In genomic region chr19:50720921-50721291, GRCh38 we compare ENCODE assay signal across 11 cellular contexts. TPM values are rescaled to one million over a fixed set of nuclear protein-coding genes. Genes with fewer than 3 reads are reported as not detected.
DNase-seq lines count a peak whose midpoint lies in the region; ATAC-seq and TF ChIP-seq lines count a peak whose summit lies in the region.
"Had no signal": no experiment of that assay in that cellular context is flagged by ENCODE, and none has a peak within 500 bp of the region (broad histone marks: within the 10 kb centered on the region; RNA-seq: fewer than 3 reads in every experiment).

No MANE protein-coding gene starts in this region.

- no peak overlapping the region for H3K27ac ChIP-seq in neural progenitor cell
- H3K27ac ChIP-seq in esophagus squamous epithelium, result peak overlapping the region in 1 of 4 donors; percentile 25
- H3K27ac ChIP-seq: 22Rv1, transverse colon had no signal

- H3K27me3 ChIP-seq in neural progenitor cell, result peaks cover 100% of the 10 kb centered on the region
- H3K27me3 ChIP-seq in esophagus squamous epithelium, result peaks cover 0 to 97% (median 11%) of the 10 kb centered on the region in 4 donors

- H3F3A ChIP-seq in neural progenitor cell (ENCODE audit: low read depth), result peaks cover 14% of the 10 kb centered on the region

- peaks cover 15% of the 10 kb centered on the region for H4K20me1 ChIP-seq in neural progenitor cell (ENCODE audit: low read depth)

- H3K27ac Mint-ChIP-seq in effector memory CD8-positive, alpha-beta T cell, result no peak overlapping the region
- no peak overlapping the region for H3K27ac Mint-ChIP-seq in neural progenitor cell
- H3K27ac Mint-ChIP-seq in activated T-cell treated with anti-CD3 and anti-CD28 coated beads, Interleukin-2, amount 50 U/mL, for 72 hours, result no peak overlapping the region
- H3K27ac Mint-ChIP-seq: T-helper 1 cell treated with Interleukin-12 subunit alpha and Interleukin-12 subunit beta and Interleukin-4 antibody, amounts not matched to agents 30 μg/mL and 1 μg/mL, for 36 hours had no signal

- H3K4me3 ChIP-seq in NB4 (ENCODE audit: low read depth, low read length) (peak overlapping the region; percentile 21), neural progenitor cell (no peak overlapping the region), esophagus squamous epithelium (no peak overlapping the region)
- H3K4me3 ChIP-seq: transverse colon had no signal

- no peak for ATAC-seq in effector memory CD8-positive, alpha-beta T cell (replicated peaks)
- ATAC-seq in activated T-cell treated with anti-CD3 and anti-CD28 coated beads, Interleukin-2, amount 50 U/mL, for 72 hours (replicated peaks in 1 of 2), result no peak

- no peak overlapping the region for H3K4me2 ChIP-seq in neural progenitor cell

- H3K9me3 ChIP-seq in neural progenitor cell (ENCODE audit: low read depth) (no peaks in the 10 kb centered on the region), esophagus squamous epithelium (no peaks in the 10 kb centered on the region)
- H3K9me3 ChIP-seq: transverse colon had no signal

- no peak overlapping the region for H2AFZ ChIP-seq in neural progenitor cell (replicated peaks)

- peaks cover 3% of the 10 kb centered on the region for H3K36me3 Mint-ChIP-seq in effector memory CD8-positive, alpha-beta T cell (ENCODE audit: insufficient read depth)
- H3K36me3 Mint-ChIP-seq in neural progenitor cell, result peaks cover 4% of the 10 kb centered on the region
- H3K36me3 Mint-ChIP-seq in activated T-cell treated with anti-CD3 and anti-CD28 coated beads, Interleukin-2, amount 50 U/mL, for 72 hours (ENCODE audit: insufficient read depth in 2 of 2), result no peaks in the 10 kb centered on the region

- peak; percentile 58 for TF ChIP-seq CTCF in NB4 (IDR thresholded peaks at IDR 0.05; ENCODE audit: low read depth, low read length)
- no peak for TF ChIP-seq CTCF in neural progenitor cell (IDR thresholded peaks at IDR 0.05)
- TF ChIP-seq CTCF in esophagus squamous epithelium (IDR thresholded peaks at IDR 0.05), result peak in 1 of 6 experiments; percentile 33

- H3K9me3 Mint-ChIP-seq in effector memory CD8-positive, alpha-beta T cell, result peaks cover 0 to 3% of the 10 kb centered on the region in 2 donors
- no peaks in the 10 kb centered on the region for H3K9me3 Mint-ChIP-seq in neural progenitor cell
- H3K9me3 Mint-ChIP-seq in activated T-cell treated with anti-CD3 and anti-CD28 coated beads, Interleukin-2, amount 50 U/mL, for 72 hours, result no peaks in the 10 kb centered on the region
- H3K9me3 Mint-ChIP-seq: T-helper 1 cell treated with Interleukin-12 subunit alpha and Interleukin-12 subunit beta and Interleukin-4 antibody, amounts not matched to agents 30 μg/mL and 1 μg/mL, for 36 hours had no signal

- intact Hi-C loops in esophagus squamous epithelium (cut with DNase I), result no loop called here

- DNase-seq in DMS 273 (lab: John Stamatoyannopoulos, UW; ENCODE audit: unreplicated experiment), result peak; percentile 63
- DNase-seq in DMS 273 treated with DMSO at 0.1 percent for 48 hours (lab: John Stamatoyannopoulos, UW), result no peak
- DNase-seq in NB4 (ENCODE audit: low read depth), result peak; percentile 94
- no peak for DNase-seq in effector memory CD8-positive, alpha-beta T cell
- peak; percentile 38 for DNase-seq in neural progenitor cell (ENCODE audit: low spot score)
- no peak for DNase-seq in NCI-H2029 (lab: John Stamatoyannopoulos, UW)
- no peak for DNase-seq in activated T-cell treated with anti-CD3 and anti-CD28 coated beads, Interleukin-2, amount 50 U/mL, for 72 hours
- no peak for DNase-seq in esophagus squamous epithelium (lab: John Stamatoyannopoulos, UW)
- DNase-seq: transverse colon had no signal

- H3K4me1 ChIP-seq in neural progenitor cell, result peaks cover 7% of the 10 kb centered on the region
- H3K4me1 ChIP-seq in esophagus squamous epithelium, result peaks cover 24 to 76% (median 42%) of the 10 kb centered on the region in 3 donors

- peak overlapping the region; percentile 55 to 56 for H3K4me3 Mint-ChIP-seq in effector memory CD8-positive, alpha-beta T cell
- peak overlapping the region; percentile 83 for H3K4me3 Mint-ChIP-seq in neural progenitor cell
- H3K4me3 Mint-ChIP-seq in activated T-cell treated with anti-CD3 and anti-CD28 coated beads, Interleukin-2, amount 50 U/mL, for 72 hours, result peak overlapping the region in 1 of 2 donors; percentile 43
- H3K4me3 Mint-ChIP-seq: T-helper 1 cell treated with Interleukin-12 subunit alpha and Interleukin-12 subunit beta and Interleukin-4 antibody, amounts not matched to agents 30 μg/mL and 1 μg/mL, for 36 hours had no signal

- H3K36me3 ChIP-seq in neural progenitor cell, result no peaks in the 10 kb centered on the region
- H3K36me3 ChIP-seq in esophagus squamous epithelium, result no peaks in the 10 kb centered on the region
- H3K36me3 ChIP-seq: transverse colon had no signal

- no peak for TF ChIP-seq POLR2A in NB4 (IDR thresholded peaks at IDR 0.05; ENCODE audit: extremely low read depth, insufficient read length)
- TF ChIP-seq POLR2A in esophagus squamous epithelium (IDR thresholded peaks at IDR 0.05), result no peak

- WGBS in esophagus squamous epithelium, 2 donors, result 3 to 30% methylated on average over 2 to 4 of the region's 7 CpGs

- peaks cover 68 to 87% of the 10 kb centered on the region in 2 donors for H3K27me3 Mint-ChIP-seq in effector memory CD8-positive, alpha-beta T cell
- H3K27me3 Mint-ChIP-seq in neural progenitor cell (ENCODE audit: insufficient read depth, low read depth), result peaks cover 28% of the 10 kb centered on the region
- H3K27me3 Mint-ChIP-seq in activated T-cell treated with anti-CD3 and anti-CD28 coated beads, Interleukin-2, amount 50 U/mL, for 72 hours (ENCODE audit: low read depth), result peaks cover 51% of the 10 kb centered on the region

- H3K9ac ChIP-seq in neural progenitor cell, result no peak overlapping the region

- H3K4me1 Mint-ChIP-seq in effector memory CD8-positive, alpha-beta T cell (ENCODE audit: low read depth in 2 of 2), result peaks cover 7 to 17% of the 10 kb centered on the region in 2 donors
- H3K4me1 Mint-ChIP-seq in neural progenitor cell, result peaks cover 36% of the 10 kb centered on the region
- peaks cover 19% of the 10 kb centered on the region for H3K4me1 Mint-ChIP-seq in activated T-cell treated with anti-CD3 and anti-CD28 coated beads, Interleukin-2, amount 50 U/mL, for 72 hours (ENCODE audit: low read depth)

- H3K79me2 ChIP-seq in neural progenitor cell (ENCODE audit: low read depth), result no peaks in the 10 kb centered on the region

RNA-seq across cellular contexts. Expression of gene SHANK1, which starts 1.3 kb away (rescaled TPM):
- 1.4 and 2.3 TPM in 2 replicates for total RNA-seq in neural progenitor cell (ENCODE audit: low replicate concordance)
- total RNA-seq in activated T-cell treated with anti-CD3 and anti-CD28 coated beads, Interleukin-2, amount 50 U/mL, for 72 hours, result under 1 TPM in 1 of 2 donors, not detected in 1; 0.07 TPM
- total RNA-seq in esophagus squamous epithelium, result under 1 TPM in 1 of 4 donors, not detected in 3; 0.06 TPM

RNA-seq across cellular contexts. Expression of gene CLEC11A, which starts 2.3 kb away (rescaled TPM):
- total RNA-seq in neural progenitor cell (ENCODE audit: low replicate concordance) (0.09 and 3.4 TPM in 2 replicates), esophagus squamous epithelium (10 to 100 TPM in 1 of 4 donors, 1 to 10 TPM in 2, under 1 TPM in 1; 0.80 to 11.1 (median 3.9) TPM)
- 1 to 10 TPM; 2.0 to 3.4 TPM for total RNA-seq in activated T-cell treated with anti-CD3 and anti-CD28 coated beads, Interleukin-2, amount 50 U/mL, for 72 hours

RNA-seq across cellular contexts. Expression of gene GPR32, which starts 49.4 kb away (rescaled TPM):
- total RNA-seq in neural progenitor cell (ENCODE audit: low replicate concordance) (not detected in 2 replicates), esophagus squamous epithelium (not detected)
- not detected for total RNA-seq in activated T-cell treated with anti-CD3 and anti-CD28 coated beads, Interleukin-2, amount 50 U/mL, for 72 hours
- total RNA-seq: transverse colon had no signal

Comparison
In these comparisons a context has a peak if more than half of its experiments do, and no peak if none do; other contexts are left out.
1. DNase-seq: peak in DMS 273 (single experiment), NB4 (single experiment) and neural progenitor cell (single experiment); none in DMS 273 treated with DMSO at 0.1 percent for 48 hours (single experiment), effector memory CD8-positive, alpha-beta T cell (0 of 3), NCI-H2029 (single experiment), activated T-cell treated with anti-CD3 and anti-CD28 coated beads, Interleukin-2, amount 50 U/mL, for 72 hours (0 of 2) and esophagus squamous epithelium (single experiment).